Comparison of ENCODE assay signal across 1 cellular context in the genomic region with DNA sequence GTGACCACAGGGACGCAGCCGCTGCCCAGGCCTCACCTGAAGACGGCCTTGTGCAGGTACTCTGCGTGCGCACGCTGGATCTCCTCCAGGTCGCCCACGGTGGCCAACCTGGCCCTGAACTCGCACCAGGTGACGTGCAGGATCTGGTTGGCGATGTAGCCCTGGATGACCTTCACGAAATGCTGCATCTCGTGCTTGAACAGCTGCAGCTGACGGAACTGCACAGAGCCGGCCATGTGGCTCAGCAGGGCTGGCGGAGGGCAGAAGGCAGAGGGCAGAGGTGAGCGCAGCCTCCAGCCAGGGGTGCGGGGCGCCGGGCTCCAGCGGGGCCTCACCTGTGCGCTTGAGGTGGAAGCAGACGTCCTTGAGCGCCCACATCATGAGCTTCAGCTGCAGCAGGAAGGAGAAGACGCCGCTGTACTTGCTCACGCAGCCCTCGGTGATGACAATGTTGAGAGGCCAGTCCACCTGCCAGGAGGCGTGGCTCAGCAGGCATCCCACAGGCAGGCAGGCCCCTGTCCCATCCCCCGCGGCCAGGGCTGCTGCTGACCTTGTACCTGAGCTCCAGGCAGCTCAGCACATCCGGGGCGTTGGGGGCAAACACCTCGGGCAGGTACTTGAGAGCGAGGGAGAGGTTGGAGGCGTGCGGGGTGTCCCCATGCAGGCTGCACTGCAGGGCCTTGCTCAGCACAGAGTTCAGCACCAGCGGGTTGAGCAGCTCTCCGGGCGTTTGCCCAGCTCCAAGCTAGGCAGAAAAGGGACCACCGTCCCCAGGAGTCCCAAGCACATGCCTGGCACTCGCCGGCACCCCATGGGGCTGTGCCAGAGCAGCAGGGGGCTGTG.
TF ChIP-seq lines count a peak whose summit lies in the region.

No MANE protein-coding gene starts in this region.

TF ChIP-seq in HepG2, 621 proteins besides CTCF, POLR2A, EP300 and RAD21:
- no peak for TF ChIP-seq NFYB (CRISPR knock-in tag; IDR thresholded peaks at IDR 0.05)
- TF ChIP-seq AGO2 (optimal IDR thresholded peaks at IDR 0.05; ENCODE audit: low read depth, low read length): peak; percentile 77
- TF ChIP-seq ZBTB39 (CRISPR knock-in tag; IDR thresholded peaks at IDR 0.05): no peak
- peak; percentile 55 for TF ChIP-seq RBFOX2 (IDR thresholded peaks at IDR 0.05; ENCODE audit: low read depth, low read length)
- TF ChIP-seq, protein P1, sequence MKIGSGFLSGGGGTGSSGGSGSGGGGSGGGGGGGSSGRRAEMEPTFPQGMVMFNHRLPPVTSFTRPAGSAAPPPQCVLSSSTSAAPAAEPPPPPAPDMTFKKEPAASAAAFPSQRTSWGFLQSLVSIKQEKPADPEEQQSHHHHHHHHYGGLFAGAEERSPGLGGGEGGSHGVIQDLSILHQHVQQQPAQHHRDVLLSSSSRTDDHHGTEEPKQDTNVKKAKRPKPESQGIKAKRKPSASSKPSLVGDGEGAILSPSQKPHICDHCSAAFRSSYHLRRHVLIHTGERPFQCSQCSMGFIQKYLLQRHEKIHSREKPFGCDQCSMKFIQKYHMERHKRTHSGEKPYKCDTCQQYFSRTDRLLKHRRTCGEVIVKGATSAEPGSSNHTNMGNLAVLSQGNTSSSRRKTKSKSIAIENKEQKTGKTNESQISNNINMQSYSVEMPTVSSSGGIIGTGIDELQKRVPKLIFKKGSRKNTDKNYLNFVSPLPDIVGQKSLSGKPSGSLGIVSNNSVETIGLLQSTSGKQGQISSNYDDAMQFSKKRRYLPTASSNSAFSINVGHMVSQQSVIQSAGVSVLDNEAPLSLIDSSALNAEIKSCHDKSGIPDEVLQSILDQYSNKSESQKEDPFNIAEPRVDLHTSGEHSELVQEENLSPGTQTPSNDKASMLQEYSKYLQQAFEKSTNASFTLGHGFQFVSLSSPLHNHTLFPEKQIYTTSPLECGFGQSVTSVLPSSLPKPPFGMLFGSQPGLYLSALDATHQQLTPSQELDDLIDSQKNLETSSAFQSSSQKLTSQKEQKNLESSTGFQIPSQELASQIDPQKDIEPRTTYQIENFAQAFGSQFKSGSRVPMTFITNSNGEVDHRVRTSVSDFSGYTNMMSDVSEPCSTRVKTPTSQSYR (CRISPR knock-in tag; IDR thresholded peaks at IDR 0.05; ENCODE audit: borderline replicate concordance): peak; percentile 48; the same call in 1 of the 2 replicates
- no peak for TF ChIP-seq TRIM22 (IDR thresholded peaks at IDR 0.05)
- TF ChIP-seq, protein P2, sequence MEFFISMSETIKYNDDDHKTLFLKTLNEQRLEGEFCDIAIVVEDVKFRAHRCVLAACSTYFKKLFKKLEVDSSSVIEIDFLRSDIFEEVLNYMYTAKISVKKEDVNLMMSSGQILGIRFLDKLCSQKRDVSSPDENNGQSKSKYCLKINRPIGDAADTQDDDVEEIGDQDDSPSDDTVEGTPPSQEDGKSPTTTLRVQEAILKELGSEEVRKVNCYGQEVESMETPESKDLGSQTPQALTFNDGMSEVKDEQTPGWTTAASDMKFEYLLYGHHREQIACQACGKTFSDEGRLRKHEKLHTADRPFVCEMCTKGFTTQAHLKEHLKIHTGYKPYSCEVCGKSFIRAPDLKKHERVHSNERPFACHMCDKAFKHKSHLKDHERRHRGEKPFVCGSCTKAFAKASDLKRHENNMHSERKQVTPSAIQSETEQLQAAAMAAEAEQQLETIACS (CRISPR knock-in tag; IDR thresholded peaks at IDR 0.05): no peak
- TF ChIP-seq ZNF260 (CRISPR knock-in tag; IDR thresholded peaks at IDR 0.05; ENCODE audit: borderline replicate concordance, low read depth): no peak
- no peak for TF ChIP-seq FOXC1 (CRISPR knock-in tag; IDR thresholded peaks at IDR 0.05; ENCODE audit: borderline replicate concordance)
- no peak for TF ChIP-seq MED13 (CRISPR knock-in tag; IDR thresholded peaks at IDR 0.05)
- TF ChIP-seq RBM39 (IDR thresholded peaks at IDR 0.05; ENCODE audit: low read depth, low read length, poor library complexity, severe bottlenecking): peak; percentile 8
- TF ChIP-seq THYN1 (CRISPR knock-in tag; IDR thresholded peaks at IDR 0.05; ENCODE audit: borderline replicate concordance, low read depth): no peak
- TF ChIP-seq ZBTB33 (CRISPR knock-in tag; IDR thresholded peaks at IDR 0.05): peak; percentile 30; the same call in 1 of the 2 replicates
- TF ChIP-seq XRCC5 (optimal IDR thresholded peaks at IDR 0.05; ENCODE audit: low read length): no peak
- no peak for TF ChIP-seq JDP2 (CRISPR knock-in tag; IDR thresholded peaks at IDR 0.05; ENCODE audit: borderline replicate concordance)
- TF ChIP-seq GABPA (IDR thresholded peaks at IDR 0.05; ENCODE audit: low read depth, low read length): peak; percentile 4; the same call in 1 of the 2 replicates
- no peak for TF ChIP-seq GABPA (CRISPR knock-in tag; IDR thresholded peaks at IDR 0.05; ENCODE audit: low read depth)
- peak; percentile 25 for TF ChIP-seq ZNF687 (CRISPR knock-in tag; IDR thresholded peaks at IDR 0.05)
- no peak for TF ChIP-seq SAFB2 (CRISPR knock-in tag; IDR thresholded peaks at IDR 0.05; ENCODE audit: borderline replicate concordance, low read depth)
